In the genomic region with DNA sequence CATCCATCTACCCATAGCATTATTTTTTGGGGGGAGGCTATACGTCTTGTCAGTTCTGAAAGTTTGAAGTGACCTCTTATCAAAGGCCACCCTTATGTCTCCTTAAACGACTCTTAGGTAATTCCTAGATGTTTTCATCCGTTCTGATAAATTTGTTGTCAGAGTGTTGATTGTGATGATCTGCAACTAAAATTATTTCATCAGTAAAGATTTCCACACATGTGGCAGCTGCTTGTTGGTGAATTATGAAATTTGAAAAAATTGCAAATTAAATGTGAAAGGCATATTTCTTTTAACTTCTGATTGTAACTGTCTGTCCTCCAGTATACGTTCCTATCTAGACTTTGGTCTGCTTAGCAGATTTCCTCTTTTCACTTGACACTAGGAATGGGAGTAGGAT, we compare ENCODE assay signal across 9 cellular contexts. TPM values are rescaled to one million over a fixed set of nuclear protein-coding genes. Genes with fewer than 3 reads are reported as not detected.
DNase-seq lines count a peak whose midpoint lies in the region; ATAC-seq, FAIRE-seq and TF ChIP-seq lines count a peak whose summit lies in the region.
"Had no signal": no experiment of that assay in that cellular context is flagged by ENCODE, and none has a peak within 500 bp of the region (broad histone marks: within the 10 kb centered on the region; RNA-seq: fewer than 3 reads in every experiment).

No MANE protein-coding gene starts in this region.

- no peaks in the 10 kb centered on the region for H3K36me3 Mint-ChIP-seq in astrocyte (ENCODE audit: low read depth, unreplicated experiment)

- POLR2A ChIA-PET in A673 (lab: Charles Lee; ENCODE audit: low non-redundant PET) (interaction anchor here (0.8 kb wide), 1 partner anchor 87 kb away, joined by 4 read pairs; no protein-coding TSS in a partner anchor), HCT116 (lab: Charles Lee) (no interaction called here)

- peak overlapping the region; percentile 90 for H3K4me2 ChIP-seq in HCT116 (ENCODE audit: low read length)
- H3K4me2 ChIP-seq in astrocyte (ENCODE audit: low read length): peak overlapping the region; percentile 97

- WGBS in mesodermal cell (ENCODE audit: insufficient coverage in 2 of 2), 2 experiments: no CpG with 5 or more reads among the region's 4 CpGs

- no peak for DNase-seq in A673 (ENCODE audit: low spot score)
- DNase-seq in HCT116 (ENCODE audit: low read depth, low spot score): no peak
- no peak for DNase-seq in astrocyte (ENCODE audit: low read depth)
- no peak for DNase-seq in activated CD4-positive, CD25-positive, alpha-beta regulatory T cell (lab: John Stamatoyannopoulos, UW)
- no peak for DNase-seq in NCI-H187 (lab: John Stamatoyannopoulos, UW)
- DNase-seq in dedifferentiated amniotic fluid mesenchymal stem cell (ENCODE audit: extremely low spot score): no peak
- no peak for DNase-seq in activated gamma-delta T cell (lab: John Stamatoyannopoulos, UW)
- DNase-seq: stimulated activated CD4-positive, alpha-beta T cell treated with anti-CD3 and anti-CD28 coated beads, Interleukin-12 subunit alpha, Interleukin-12 subunit beta, amount 100 ng/mL, for 4 hours had no signal

- RAD21 ChIA-PET in HCT116 (lab: Charles Lee; ENCODE audit: low non-redundant PET in 1 of 2, low total read pairs in 2 of 2, uncharacterized antibody in 2 of 2, unreplicated experiment in 2 of 2): no interaction called here

- no peak for FAIRE-seq in astrocyte (lab: Jason Lieb, UNC)

- H4K20me1 ChIP-seq in HCT116 (ENCODE audit: insufficient read depth): peaks cover 7% of the 10 kb centered on the region; the same call in 1 of the 2 replicates
- peaks cover 54% of the 10 kb centered on the region for H4K20me1 ChIP-seq in astrocyte (ENCODE audit: insufficient read depth, low read length)

- H3K4me1 ChIP-seq in A673 (ENCODE audit: insufficient read depth, low read length, poor library complexity, severe bottlenecking) (peaks cover 23% of the 10 kb centered on the region), HCT116 (ENCODE audit: control insufficient read depth in 1 of 2, insufficient read depth in 2 of 2, low read length in 2 of 2) (peaks cover 12 to 15% of the 10 kb centered on the region in 2 experiments), astrocyte (ENCODE audit: insufficient read depth, low read length) (peaks cover 5% of the 10 kb centered on the region), mesodermal cell (ENCODE audit: control insufficient read depth, insufficient read depth, low read length, poor library complexity, severe bottlenecking) (peaks cover 8% of the 10 kb centered on the region)

- CTCF ChIA-PET in A673 (lab: Charles Lee) (no interaction called here), HCT116 (lab: Charles Lee) (no interaction called here)

- TF ChIP-seq RAD21 in HCT116 (IDR thresholded peaks at IDR 0.05; ENCODE audit: low read depth): no peak

- H3K27ac ChIP-seq in A673 (ENCODE audit: low read depth, low read length, poor library complexity, severe bottlenecking) (peak overlapping the region; percentile 97), HCT116 (ENCODE audit: low read depth, low read length) (no peak overlapping the region), astrocyte (ENCODE audit: low read depth, low read length) (no peak overlapping the region), mesodermal cell (ENCODE audit: low read depth, low read length, severe bottlenecking) (no peak overlapping the region)

- H2AFZ ChIP-seq in HCT116 (ENCODE audit: low read depth, low read length, poor library complexity, severe bottlenecking) (no peak overlapping the region), astrocyte (ENCODE audit: low read depth, low read length) (no peak overlapping the region)

- H3K27me3 ChIP-seq in A673 (replicated peaks; ENCODE audit: insufficient read depth, low read depth, low read length, poor library complexity): no peaks in the 10 kb centered on the region
- H3K27me3 ChIP-seq in HCT116 (ENCODE audit: insufficient read depth, low read length): no peaks in the 10 kb centered on the region
- H3K27me3 ChIP-seq in astrocyte (ENCODE audit: insufficient read depth, low read length): no peaks in the 10 kb centered on the region

- peak overlapping the region; percentile 92 for H3K4me3 Mint-ChIP-seq in astrocyte (ENCODE audit: unreplicated experiment)

- no peak for ATAC-seq in HCT116

- no peaks in the 10 kb centered on the region for H3K9me2 ChIP-seq in HCT116 (ENCODE audit: insufficient read depth)

- intact Hi-C loops in A673 (cut with micrococcal nuclease; ENCODE audit: unreplicated experiment) (no loop called here), HCT116 (cut with micrococcal nuclease) (no loop called here)

- BruUV-seq in A673 (replicated peaks; lab: Mats Ljungman, UMichigan) (TSS peak; percentile 66), HCT116 (replicated peaks; lab: Mats Ljungman, UMichigan) (TSS peak; percentile 65)

- H3K4me3 ChIP-seq in A673 (ENCODE audit: low read depth, low read length, poor library complexity, severe bottlenecking) (peak overlapping the region; percentile 87), HCT116 (replicated peaks in 1 of 2; ENCODE audit: low read depth in 1 of 2, low read length in 2 of 2) (peak overlapping the region; percentile 80 to 83), astrocyte (ENCODE audit: insufficient read depth, low read depth, low read length) (peak overlapping the region; percentile 83), mesodermal cell (ENCODE audit: extremely low read depth, insufficient read depth, low read length, poor library complexity, severe bottlenecking) (peak overlapping the region; percentile 86)

- H3K9me3 ChIP-seq in A673 (ENCODE audit: low read depth, low read length, poor library complexity, severe bottlenecking) (no peaks in the 10 kb centered on the region), HCT116 (ENCODE audit: control insufficient read depth in 1 of 2, insufficient read depth in 1 of 2, low read depth in 1 of 2, low read length in 2 of 2) (no peaks in the 10 kb centered on the region), astrocyte (ENCODE audit: insufficient read depth, low read depth, low read length) (no peaks in the 10 kb centered on the region), mesodermal cell (ENCODE audit: control insufficient read depth, low read length) (no peaks in the 10 kb centered on the region)

- TF ChIP-seq CTCF in A673 (conservative IDR thresholded peaks at IDR 0.05; ENCODE audit: low read depth, low read length) (no peak), HCT116 (IDR thresholded peaks at IDR 0.05 in 2 of 3, conservative IDR thresholded peaks at IDR 0.05 in 1 of 3; ENCODE audit: borderline replicate concordance in 1 of 3, insufficient read depth in 1 of 3, low read depth in 2 of 3, low read length in 2 of 3) (no peak), astrocyte (IDR thresholded peaks at IDR 0.05; ENCODE audit: insufficient read depth, low read depth, low read length) (no peak)

- H3K36me3 ChIP-seq in A673 (ENCODE audit: insufficient read depth, low read length, poor library complexity, severe bottlenecking) (no peaks in the 10 kb centered on the region), HCT116 (ENCODE audit: control insufficient read depth in 1 of 2, insufficient read depth in 2 of 2, low read length in 2 of 2) (no peaks in the 10 kb centered on the region; a peak in 1 of 4 replicates), astrocyte (ENCODE audit: insufficient read depth, low read length) (no peaks in the 10 kb centered on the region), mesodermal cell (ENCODE audit: control insufficient read depth, insufficient read depth, low read length) (peaks cover 16% of the 10 kb centered on the region)

- H3K9ac ChIP-seq in HCT116 (ENCODE audit: low read length) (peak overlapping the region; percentile 92), astrocyte (ENCODE audit: low read length) (peak overlapping the region; percentile 91)

- H3K27me3 Mint-ChIP-seq in astrocyte (ENCODE audit: low read depth, unreplicated experiment): no peaks in the 10 kb centered on the region

- no peaks in the 10 kb centered on the region for H3K9me3 Mint-ChIP-seq in astrocyte (ENCODE audit: unreplicated experiment)

- peak overlapping the region; percentile 43 for H3K27ac Mint-ChIP-seq in astrocyte (ENCODE audit: unreplicated experiment)

- H3K79me2 ChIP-seq in HCT116 (ENCODE audit: insufficient read depth, low read length) (peaks cover 61% of the 10 kb centered on the region), astrocyte (ENCODE audit: insufficient read depth, low read length) (peaks cover 61% of the 10 kb centered on the region)

- H3K4me1 Mint-ChIP-seq in astrocyte (ENCODE audit: low read depth, unreplicated experiment): peaks cover 13% of the 10 kb centered on the region

- TF ChIP-seq POLR2A in HCT116 (IDR thresholded peaks at IDR 0.05; ENCODE audit: borderline replicate concordance, extremely low read depth, insufficient read depth, insufficient read length): no peak

TF ChIP-seq in HCT116, 20 proteins besides CTCF, POLR2A, EP300 and RAD21:
- TF ChIP-seq CBX3 (IDR thresholded peaks at IDR 0.05; ENCODE audit: low read depth) (no peak), JUND (IDR thresholded peaks at IDR 0.05) (no peak), ZNF274 (IDR thresholded peaks at IDR 0.05; ENCODE audit: low read depth, low read length) (no peak), CEBPB (IDR thresholded peaks at IDR 0.05; ENCODE audit: low read depth) (no peak), FOSL1 (IDR thresholded peaks at IDR 0.05; ENCODE audit: low read depth) (no peak), ELF1 (IDR thresholded peaks at IDR 0.05; ENCODE audit: borderline replicate concordance, low read depth) (no peak), EGR1 (IDR thresholded peaks at IDR 0.05; ENCODE audit: low read depth) (no peak), EZH2phosphoT487 (IDR thresholded peaks at IDR 0.05; ENCODE audit: borderline replicate concordance) (no peak), SRF (IDR thresholded peaks at IDR 0.05; ENCODE audit: low read depth) (no peak), TCF7L2 (IDR thresholded peaks at IDR 0.05; ENCODE audit: borderline replicate concordance, extremely low read depth, insufficient read depth, insufficient read length) (no peak), POLR2AphosphoS5 (IDR thresholded peaks at IDR 0.05; ENCODE audit: low read depth, low read length) (no peak), EZH2 (IDR thresholded peaks at IDR 0.05) (no peak), YY1 (IDR thresholded peaks at IDR 0.05; ENCODE audit: extremely low read depth, insufficient replicate concordance, low read depth, low read length) (no peak)
- TF ChIP-seq, protein P1, sequence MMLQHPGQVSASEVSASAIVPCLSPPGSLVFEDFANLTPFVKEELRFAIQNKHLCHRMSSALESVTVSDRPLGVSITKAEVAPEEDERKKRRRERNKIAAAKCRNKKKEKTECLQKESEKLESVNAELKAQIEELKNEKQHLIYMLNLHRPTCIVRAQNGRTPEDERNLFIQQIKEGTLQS (IDR thresholded peaks at IDR 0.05): no peak
- TF ChIP-seq, protein P2, sequence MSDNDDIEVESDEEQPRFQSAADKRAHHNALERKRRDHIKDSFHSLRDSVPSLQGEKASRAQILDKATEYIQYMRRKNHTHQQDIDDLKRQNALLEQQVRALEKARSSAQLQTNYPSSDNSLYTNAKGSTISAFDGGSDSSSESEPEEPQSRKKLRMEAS (IDR thresholded peaks at IDR 0.05): no peak
TF ChIP-seq in HCT116: peak in this region for 0.

RNA-seq across cellular contexts. Expression of a gene that starts 1.4 kb away (rescaled TPM):
- 74.4 and 84.0 TPM in 2 replicates for total RNA-seq in A673 (2021)
- 69.9 TPM for total RNA-seq in HCT116 (2021; ENCODE audit: unreplicated experiment)
- polyA plus RNA-seq in HCT116 (2012): 32.5 and 37.8 TPM in 2 replicates
- total RNA-seq in astrocyte: 52.8 and 56.6 TPM in 2 replicates
- 35.9 TPM for polyA plus RNA-seq in mesodermal cell (2013, experiment 1 of 2)
- 36.2 TPM for polyA plus RNA-seq in mesodermal cell (2013, experiment 2 of 2)
